31 cellular contexts compared by ENCODE assay signal in genomic region chr5:38772471-38772870, GRCh38.
"Had no signal": no experiment of that assay in that cellular context is flagged by ENCODE, and none has a peak within 500 bp of the region (broad histone marks: within the 10 kb centered on the region; RNA-seq: fewer than 3 reads in every experiment).

No MANE protein-coding gene starts in this region.

- ATAC-seq: activated CD4-positive, alpha-beta T cell treated with anti-CD3 and anti-CD28 coated beads for 36 hours; activated CD8-positive, alpha-beta memory T cell treated with anti-CD3 and anti-CD28 coated beads, Interleukin-2, amount 10 ng/mL, durations not matched to agents 7 days and 5 days; activated CD8-positive, alpha-beta T cell treated with anti-CD3 and anti-CD28 coated beads, Interleukin-2, amount 10 ng/mL, durations not matched to agents 7 days and 5 days; activated naive CD8-positive, alpha-beta T cell treated with anti-CD3 and anti-CD28 coated beads, Interleukin-2, amount 50 U/mL, for 24 hours; body of pancreas; effector memory CD8-positive, alpha-beta T cell; foreskin keratinocyte; gastroesophageal sphincter; T-helper 17 cell had no signal

- H3K4me3 ChIP-seq: adrenal gland, body of pancreas, esophagus muscularis mucosa, gastroesophageal sphincter had no signal

- H3K9me3 ChIP-seq: adrenal gland, body of pancreas, esophagus muscularis mucosa had no signal

- H3K36me3 ChIP-seq: adrenal gland, esophagus muscularis mucosa, gastroesophageal sphincter, WERI-Rb-1 had no signal

- DNase-seq: activated CD4-positive, alpha-beta memory T cell treated with anti-CD3 and anti-CD28 coated beads for 36 hours; activated CD4-positive, alpha-beta T cell treated with anti-CD3 and anti-CD28 coated beads for 36 hours; activated CD4-positive, alpha-beta T cell treated with anti-CD3 and anti-CD28 coated beads, Interleukin-2, amount 10 ng/mL, durations not matched to agents 24 days and 14 days; activated CD4-positive, CD25-positive, alpha-beta regulatory T cell; activated CD4-positive, CD25-positive, alpha-beta regulatory T cell treated with anti-CD3 and anti-CD28 coated beads, Interleukin-2, amount 50 U/mL, for 72 hours; activated CD8-positive, alpha-beta memory T cell treated with anti-CD3 and anti-CD28 coated beads, Interleukin-2, amount 10 ng/mL, durations not matched to agents 7 days and 5 days; activated CD8-positive, alpha-beta memory T cell treated with anti-CD3 and anti-CD28 coated beads, Interleukin-2, amount 50 U/mL, for 4 hours; activated CD8-positive, alpha-beta T cell treated with anti-CD3 and anti-CD28 coated beads, Interleukin-2, amount 10 ng/mL, durations not matched to agents 7 days and 5 days; activated effector memory CD4-positive, alpha-beta T cell treated with anti-CD3 and anti-CD28 coated beads, Interleukin-2, amount 50 U/mL, for 16 hours; activated naive CD4-positive, alpha-beta T cell treated with anti-CD3 and anti-CD28 coated beads for 36 hours; activated naive CD8-positive, alpha-beta T cell treated with anti-CD3 and anti-CD28 coated beads for 36 hours; activated naive CD8-positive, alpha-beta T cell treated with anti-CD3 and anti-CD28 coated beads, Interleukin-2, amount 50 U/mL, for 24 hours; activated T-cell treated with anti-CD3 and anti-CD28 coated beads, Interleukin-2, amount 50 U/mL, for 1 hour; activated T-cell treated with anti-CD3 and anti-CD28 coated beads, Interleukin-2, amount 50 U/mL, for 48 hours; adrenal gland; amygdala; aorta; body of pancreas; caudate nucleus; cortex of kidney; dermis blood vessel endothelial cell; effector CD4-positive, alpha-beta T cell; effector memory CD8-positive, alpha-beta T cell; erythroblast; foreskin keratinocyte; T-helper 1 cell; T-helper 17 cell; T1000; WERI-Rb-1 had no signal

- H3K27me3 ChIP-seq: adrenal gland, body of pancreas, esophagus muscularis mucosa, gastroesophageal sphincter had no signal

- H3K4me1 ChIP-seq: adrenal gland, body of pancreas, foreskin keratinocyte had no signal

- H3K27ac ChIP-seq: adrenal gland, body of pancreas, esophagus muscularis mucosa, foreskin keratinocyte, gastroesophageal sphincter, WERI-Rb-1 had no signal
